Comparison of ENCODE assay signal across 2 cellular contexts in the genomic region with DNA sequence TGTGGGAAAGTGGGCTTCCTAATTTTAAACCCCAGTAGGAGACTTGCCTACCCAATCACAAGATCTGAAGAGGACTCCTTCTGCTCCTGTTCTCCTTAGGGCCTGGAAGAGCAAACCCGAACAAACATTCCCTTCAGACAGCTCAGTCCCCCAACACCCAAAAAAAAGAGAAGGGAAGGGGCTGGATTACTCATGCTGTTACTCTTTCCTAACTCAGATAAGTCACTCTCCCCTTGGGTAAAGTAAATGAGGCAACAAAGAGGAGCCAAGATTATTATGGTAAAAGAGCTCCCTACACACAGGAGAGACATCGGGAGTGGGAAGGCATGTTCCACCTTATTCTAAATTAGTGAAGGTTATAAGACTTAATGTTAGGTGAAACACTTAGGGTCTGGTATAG.
TF ChIP-seq lines count a peak whose summit lies in the region.

No MANE protein-coding gene starts in this region.

TF ChIP-seq in K562, 482 proteins besides CTCF, POLR2A, EP300 and RAD21:
- TF ChIP-seq, protein P1, sequence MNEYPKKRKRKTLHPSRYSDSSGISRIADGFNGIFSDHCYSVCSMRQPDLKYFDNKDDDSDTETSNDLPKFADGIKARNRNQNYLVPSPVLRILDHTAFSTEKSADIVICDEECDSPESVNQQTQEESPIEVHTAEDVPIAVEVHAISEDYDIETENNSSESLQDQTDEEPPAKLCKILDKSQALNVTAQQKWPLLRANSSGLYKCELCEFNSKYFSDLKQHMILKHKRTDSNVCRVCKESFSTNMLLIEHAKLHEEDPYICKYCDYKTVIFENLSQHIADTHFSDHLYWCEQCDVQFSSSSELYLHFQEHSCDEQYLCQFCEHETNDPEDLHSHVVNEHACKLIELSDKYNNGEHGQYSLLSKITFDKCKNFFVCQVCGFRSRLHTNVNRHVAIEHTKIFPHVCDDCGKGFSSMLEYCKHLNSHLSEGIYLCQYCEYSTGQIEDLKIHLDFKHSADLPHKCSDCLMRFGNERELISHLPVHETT (CRISPR knock-in tag; conservative IDR thresholded peaks at IDR 0.05 in 1 of 2, IDR thresholded peaks at IDR 0.05 in 1 of 2): no peak
- 0 out of 2 replicates have a peak, but pooled peaks have one; percentile 24 for TF ChIP-seq FOSL1 (tag; conservative IDR thresholded peaks at IDR 0.05)

TF ChIP-seq in SK-N-SH treated with all-trans-retinoic acid at 6 μM for 48 hours, 23 proteins besides CTCF, POLR2A, EP300 and RAD21 (continued from another document):
- TF ChIP-seq, protein P2, sequence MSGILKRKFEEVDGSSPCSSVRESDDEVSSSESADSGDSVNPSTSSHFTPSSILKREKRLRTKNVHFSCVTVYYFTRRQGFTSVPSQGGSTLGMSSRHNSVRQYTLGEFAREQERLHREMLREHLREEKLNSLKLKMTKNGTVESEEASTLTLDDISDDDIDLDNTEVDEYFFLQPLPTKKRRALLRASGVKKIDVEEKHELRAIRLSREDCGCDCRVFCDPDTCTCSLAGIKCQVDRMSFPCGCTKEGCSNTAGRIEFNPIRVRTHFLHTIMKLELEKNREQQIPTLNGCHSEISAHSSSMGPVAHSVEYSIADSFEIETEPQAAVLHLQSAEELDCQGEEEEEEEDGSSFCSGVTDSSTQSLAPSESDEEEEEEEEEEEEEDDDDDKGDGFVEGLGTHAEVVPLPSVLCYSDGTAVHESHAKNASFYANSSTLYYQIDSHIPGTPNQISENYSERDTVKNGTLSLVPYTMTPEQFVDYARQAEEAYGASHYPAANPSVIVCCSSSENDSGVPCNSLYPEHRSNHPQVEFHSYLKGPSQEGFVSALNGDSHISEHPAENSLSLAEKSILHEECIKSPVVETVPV (CRISPR knock-in tag; IDR thresholded peaks at IDR 0.05): no peak
- TF ChIP-seq, protein P3, sequence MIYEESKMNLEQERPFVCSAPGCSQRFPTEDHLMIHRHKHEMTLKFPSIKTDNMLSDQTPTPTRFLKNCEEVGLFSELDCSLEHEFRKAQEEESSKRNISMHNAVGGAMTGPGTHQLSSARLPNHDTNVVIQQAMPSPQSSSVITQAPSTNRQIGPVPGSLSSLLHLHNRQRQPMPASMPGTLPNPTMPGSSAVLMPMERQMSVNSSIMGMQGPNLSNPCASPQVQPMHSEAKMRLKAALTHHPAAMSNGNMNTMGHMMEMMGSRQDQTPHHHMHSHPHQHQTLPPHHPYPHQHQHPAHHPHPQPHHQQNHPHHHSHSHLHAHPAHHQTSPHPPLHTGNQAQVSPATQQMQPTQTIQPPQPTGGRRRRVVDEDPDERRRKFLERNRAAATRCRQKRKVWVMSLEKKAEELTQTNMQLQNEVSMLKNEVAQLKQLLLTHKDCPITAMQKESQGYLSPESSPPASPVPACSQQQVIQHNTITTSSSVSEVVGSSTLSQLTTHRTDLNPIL (CRISPR knock-in tag; IDR thresholded peaks at IDR 0.05; ENCODE audit: low read depth): no peak
- TF ChIP-seq CSDC2 (CRISPR knock-in tag; IDR thresholded peaks at IDR 0.05): no peak
- no peak for TF ChIP-seq PPARA (CRISPR knock-in tag; IDR thresholded peaks at IDR 0.05; ENCODE audit: borderline replicate concordance)
